9 cellular contexts compared by ENCODE assay signal in genomic region chr20:35541118-35541782, GRCh38. TPM values are rescaled to one million over a fixed set of nuclear protein-coding genes. Genes with fewer than 3 reads are reported as not detected.
A peak's percentile ranks its signal among the peaks of the same experiment; 100 is the strongest.
DNase-seq lines count a peak whose midpoint lies in the region; ATAC-seq and TF ChIP-seq lines count a peak whose summit lies in the region.
"Had no signal": no experiment of that assay in that cellular context is flagged by ENCODE, and none has a peak within 500 bp of the region (broad histone marks: within the 10 kb centered on the region; RNA-seq: fewer than 3 reads in every experiment).

No MANE protein-coding gene starts in this region.

- H3K4me3 ChIP-seq in tibial nerve = peak overlapping the region; percentile 76 to 79 (median 78)

- no peaks in the 10 kb centered on the region for H3K27me3 Mint-ChIP-seq in activated T-cell treated with anti-CD3 and anti-CD28 coated beads, Interleukin-2, amount 50 U/mL, for 4 hours (ENCODE audit: low read depth)
- H3K27me3 Mint-ChIP-seq in activated T-helper 1 cell treated with anti-CD3 and anti-CD28 coated beads, Interleukin-12 subunit alpha, Interleukin-12 subunit beta, Interleukin-2, Interleukin-4 antibody, amounts not matched to agents 30 ng/mL and 10 ng/mL and 1 ng/mL, durations not matched to agents 14 hours and 24 hours and 36 hours (ENCODE audit: insufficient read depth) = no peaks in the 10 kb centered on the region

- peak overlapping the region; percentile 88 for H3K4me3 Mint-ChIP-seq in activated T-cell treated with anti-CD3 and anti-CD28 coated beads, Interleukin-2, amount 50 U/mL, for 4 hours
- H3K4me3 Mint-ChIP-seq in activated T-helper 1 cell treated with anti-CD3 and anti-CD28 coated beads, Interleukin-12 subunit alpha, Interleukin-12 subunit beta, Interleukin-2, Interleukin-4 antibody, amounts not matched to agents 30 ng/mL and 10 ng/mL and 1 ng/mL, durations not matched to agents 14 hours and 24 hours and 36 hours = peak overlapping the region; percentile 90

- no peak for DNase-seq in activated T-cell treated with anti-CD3 and anti-CD28 coated beads, Interleukin-2, amount 50 U/mL, for 4 hours
- DNase-seq in activated T-cell treated with anti-CD3 and anti-CD28 coated beads for 4 hours = no peak
- no peak for DNase-seq in activated T-helper 1 cell treated with anti-CD3 and anti-CD28 coated beads, Interleukin-12 subunit alpha, Interleukin-12 subunit beta, Interleukin-2, Interleukin-4 antibody, amounts not matched to agents 30 ng/mL and 10 ng/mL and 1 ng/mL, durations not matched to agents 14 hours and 24 hours and 36 hours (ENCODE audit: low spot score)
- peak; percentile 17 for DNase-seq in left kidney (ENCODE audit: low read depth, low spot score)
- DNase-seq in tibial nerve (ENCODE audit: low spot score in 2 of 2) = no peak
- no peak for DNase-seq in OCI-M1 (lab: John Stamatoyannopoulos, UW)

- whole genome bisulfite sequencing in tibial nerve, 2 donors = 18 to 27% methylated on average over 13 of the region's 13 CpGs

- intact Hi-C loops in activated T-helper 1 cell treated with anti-CD3 and anti-CD28 coated beads, Interleukin-12 subunit alpha, Interleukin-12 subunit beta, Interleukin-2, Interleukin-4 antibody, amounts not matched to agents 30 ng/mL and 10 ng/mL and 1 ng/mL, durations not matched to agents 14 hours and 24 hours and 36 hours (cut with micrococcal nuclease) = loop anchor here (1.0 to 5.0 kb wide), 9 partner anchors 61 to 1549 kb away; partner anchors contain the start of genes EIF6, GSS, MYH7B and NCOA6

- TF ChIP-seq EP300 in tibial nerve (IDR thresholded peaks at IDR 0.05) = no peak

- peaks cover 0 to 21% (median 5%) of the 10 kb centered on the region in 4 donors for H3K4me1 ChIP-seq in tibial nerve

- H3K27ac ChIP-seq in tibial nerve = peak overlapping the region in 2 of 4 donors; percentile 14 to 75

- H3K27me3 ChIP-seq in tibial nerve = no peaks in the 10 kb centered on the region

- H3K36me3 ChIP-seq in tibial nerve = peaks cover 0 to 31% (median 0%) of the 10 kb centered on the region in 3 donors

- ATAC-seq in activated T-cell treated with anti-CD3 and anti-CD28 coated beads, Interleukin-2, amount 50 U/mL, for 4 hours = no peak
- ATAC-seq in HG02763 (IDR thresholded peaks at IDR 0.05; ENCODE audit: unreplicated experiment) (no peak), GM21360 (IDR thresholded peaks at IDR 0.05; ENCODE audit: unreplicated experiment) (no peak)

- H3K36me3 Mint-ChIP-seq in activated T-cell treated with anti-CD3 and anti-CD28 coated beads, Interleukin-2, amount 50 U/mL, for 4 hours (ENCODE audit: insufficient read depth) = peaks cover 10% of the 10 kb centered on the region
- H3K36me3 Mint-ChIP-seq in activated T-helper 1 cell treated with anti-CD3 and anti-CD28 coated beads, Interleukin-12 subunit alpha, Interleukin-12 subunit beta, Interleukin-2, Interleukin-4 antibody, amounts not matched to agents 30 ng/mL and 10 ng/mL and 1 ng/mL, durations not matched to agents 14 hours and 24 hours and 36 hours (ENCODE audit: low read depth) = peaks cover 6% of the 10 kb centered on the region

- no peaks in the 10 kb centered on the region for H3K9me3 ChIP-seq in tibial nerve

- no peak for TF ChIP-seq POLR2A in tibial nerve (IDR thresholded peaks at IDR 0.05)

- peaks cover 15% of the 10 kb centered on the region for H3K4me1 Mint-ChIP-seq in activated T-cell treated with anti-CD3 and anti-CD28 coated beads, Interleukin-2, amount 50 U/mL, for 4 hours (ENCODE audit: low read depth)
- H3K4me1 Mint-ChIP-seq in activated T-helper 1 cell treated with anti-CD3 and anti-CD28 coated beads, Interleukin-12 subunit alpha, Interleukin-12 subunit beta, Interleukin-2, Interleukin-4 antibody, amounts not matched to agents 30 ng/mL and 10 ng/mL and 1 ng/mL, durations not matched to agents 14 hours and 24 hours and 36 hours (ENCODE audit: low read depth) = peaks cover 12% of the 10 kb centered on the region

- no peaks in the 10 kb centered on the region for H3K9me3 Mint-ChIP-seq in activated T-cell treated with anti-CD3 and anti-CD28 coated beads, Interleukin-2, amount 50 U/mL, for 4 hours
- no peaks in the 10 kb centered on the region for H3K9me3 Mint-ChIP-seq in activated T-helper 1 cell treated with anti-CD3 and anti-CD28 coated beads, Interleukin-12 subunit alpha, Interleukin-12 subunit beta, Interleukin-2, Interleukin-4 antibody, amounts not matched to agents 30 ng/mL and 10 ng/mL and 1 ng/mL, durations not matched to agents 14 hours and 24 hours and 36 hours

- H3K27ac Mint-ChIP-seq in activated T-helper 1 cell treated with anti-CD3 and anti-CD28 coated beads, Interleukin-12 subunit alpha, Interleukin-12 subunit beta, Interleukin-2, Interleukin-4 antibody, amounts not matched to agents 30 ng/mL and 10 ng/mL and 1 ng/mL, durations not matched to agents 14 hours and 24 hours and 36 hours = no peak overlapping the region

- TF ChIP-seq CTCF in tibial nerve (IDR thresholded peaks at IDR 0.05) = no peak

RNA-seq across cellular contexts. Expression of gene ERGIC3, which starts 0.6 kb away (rescaled TPM):
- total RNA-seq in activated T-cell treated with anti-CD3 and anti-CD28 coated beads, Interleukin-2, amount 50 U/mL, for 4 hours = 100 to 1,000 TPM; 127 to 130 (median 128) TPM
- total RNA-seq in activated T-helper 1 cell treated with anti-CD3 and anti-CD28 coated beads, Interleukin-12 subunit alpha, Interleukin-12 subunit beta, Interleukin-2, Interleukin-4 antibody, amounts not matched to agents 30 ng/mL and 10 ng/mL and 1 ng/mL, durations not matched to agents 14 hours and 24 hours and 36 hours = 132 and 137 TPM in 2 replicates
- total RNA-seq in tibial nerve = 100 to 1,000 TPM; 106 to 199 (median 153) TPM

RNA-seq across cellular contexts. Expression of gene C20orf173, which starts 11.8 kb away (rescaled TPM):
- total RNA-seq in activated T-cell treated with anti-CD3 and anti-CD28 coated beads, Interleukin-2, amount 50 U/mL, for 4 hours = not detected
- total RNA-seq in activated T-helper 1 cell treated with anti-CD3 and anti-CD28 coated beads, Interleukin-12 subunit alpha, Interleukin-12 subunit beta, Interleukin-2, Interleukin-4 antibody, amounts not matched to agents 30 ng/mL and 10 ng/mL and 1 ng/mL, durations not matched to agents 14 hours and 24 hours and 36 hours = not detected in 2 replicates
- not detected for total RNA-seq in tibial nerve
- total RNA-seq: renal cortical epithelial cell had no signal
